In the genomic region with DNA sequence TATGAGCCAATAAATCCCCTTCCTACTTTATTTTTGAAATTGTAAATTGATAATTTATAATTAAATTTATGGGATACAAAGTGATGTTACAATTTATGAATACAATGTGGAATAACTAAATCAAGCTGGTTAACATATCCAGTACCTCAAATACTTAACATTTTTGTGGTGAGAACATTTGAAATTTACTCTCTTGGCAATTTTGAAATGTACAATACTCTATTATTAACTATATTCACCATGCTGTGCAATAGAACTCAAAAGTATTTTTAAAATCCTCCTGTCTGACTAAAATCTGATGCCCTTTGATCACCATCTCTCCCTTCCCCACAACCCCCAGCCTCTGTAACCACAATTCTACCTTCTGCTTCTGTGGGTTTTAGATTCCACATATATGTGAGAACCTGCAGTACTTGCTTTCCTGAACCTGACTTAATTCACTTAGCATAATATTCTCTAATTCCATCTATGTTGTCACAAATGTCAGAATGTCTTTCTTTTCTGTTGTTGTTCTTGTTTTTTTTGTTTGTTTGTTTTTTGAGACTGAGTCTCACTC, we compare ENCODE assay signal across 1 cellular context.
TF ChIP-seq lines count a peak whose summit lies in the region.

No MANE protein-coding gene starts in this region.

TF ChIP-seq in GM23338, 12 proteins besides CTCF, POLR2A, EP300 and RAD21:
- TF ChIP-seq, protein P1, sequence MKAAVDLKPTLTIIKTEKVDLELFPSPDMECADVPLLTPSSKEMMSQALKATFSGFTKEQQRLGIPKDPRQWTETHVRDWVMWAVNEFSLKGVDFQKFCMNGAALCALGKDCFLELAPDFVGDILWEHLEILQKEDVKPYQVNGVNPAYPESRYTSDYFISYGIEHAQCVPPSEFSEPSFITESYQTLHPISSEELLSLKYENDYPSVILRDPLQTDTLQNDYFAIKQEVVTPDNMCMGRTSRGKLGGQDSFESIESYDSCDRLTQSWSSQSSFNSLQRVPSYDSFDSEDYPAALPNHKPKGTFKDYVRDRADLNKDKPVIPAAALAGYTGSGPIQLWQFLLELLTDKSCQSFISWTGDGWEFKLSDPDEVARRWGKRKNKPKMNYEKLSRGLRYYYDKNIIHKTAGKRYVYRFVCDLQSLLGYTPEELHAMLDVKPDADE (IDR thresholded peaks at IDR 0.05), result no peak
- TF ChIP-seq, protein P2, sequence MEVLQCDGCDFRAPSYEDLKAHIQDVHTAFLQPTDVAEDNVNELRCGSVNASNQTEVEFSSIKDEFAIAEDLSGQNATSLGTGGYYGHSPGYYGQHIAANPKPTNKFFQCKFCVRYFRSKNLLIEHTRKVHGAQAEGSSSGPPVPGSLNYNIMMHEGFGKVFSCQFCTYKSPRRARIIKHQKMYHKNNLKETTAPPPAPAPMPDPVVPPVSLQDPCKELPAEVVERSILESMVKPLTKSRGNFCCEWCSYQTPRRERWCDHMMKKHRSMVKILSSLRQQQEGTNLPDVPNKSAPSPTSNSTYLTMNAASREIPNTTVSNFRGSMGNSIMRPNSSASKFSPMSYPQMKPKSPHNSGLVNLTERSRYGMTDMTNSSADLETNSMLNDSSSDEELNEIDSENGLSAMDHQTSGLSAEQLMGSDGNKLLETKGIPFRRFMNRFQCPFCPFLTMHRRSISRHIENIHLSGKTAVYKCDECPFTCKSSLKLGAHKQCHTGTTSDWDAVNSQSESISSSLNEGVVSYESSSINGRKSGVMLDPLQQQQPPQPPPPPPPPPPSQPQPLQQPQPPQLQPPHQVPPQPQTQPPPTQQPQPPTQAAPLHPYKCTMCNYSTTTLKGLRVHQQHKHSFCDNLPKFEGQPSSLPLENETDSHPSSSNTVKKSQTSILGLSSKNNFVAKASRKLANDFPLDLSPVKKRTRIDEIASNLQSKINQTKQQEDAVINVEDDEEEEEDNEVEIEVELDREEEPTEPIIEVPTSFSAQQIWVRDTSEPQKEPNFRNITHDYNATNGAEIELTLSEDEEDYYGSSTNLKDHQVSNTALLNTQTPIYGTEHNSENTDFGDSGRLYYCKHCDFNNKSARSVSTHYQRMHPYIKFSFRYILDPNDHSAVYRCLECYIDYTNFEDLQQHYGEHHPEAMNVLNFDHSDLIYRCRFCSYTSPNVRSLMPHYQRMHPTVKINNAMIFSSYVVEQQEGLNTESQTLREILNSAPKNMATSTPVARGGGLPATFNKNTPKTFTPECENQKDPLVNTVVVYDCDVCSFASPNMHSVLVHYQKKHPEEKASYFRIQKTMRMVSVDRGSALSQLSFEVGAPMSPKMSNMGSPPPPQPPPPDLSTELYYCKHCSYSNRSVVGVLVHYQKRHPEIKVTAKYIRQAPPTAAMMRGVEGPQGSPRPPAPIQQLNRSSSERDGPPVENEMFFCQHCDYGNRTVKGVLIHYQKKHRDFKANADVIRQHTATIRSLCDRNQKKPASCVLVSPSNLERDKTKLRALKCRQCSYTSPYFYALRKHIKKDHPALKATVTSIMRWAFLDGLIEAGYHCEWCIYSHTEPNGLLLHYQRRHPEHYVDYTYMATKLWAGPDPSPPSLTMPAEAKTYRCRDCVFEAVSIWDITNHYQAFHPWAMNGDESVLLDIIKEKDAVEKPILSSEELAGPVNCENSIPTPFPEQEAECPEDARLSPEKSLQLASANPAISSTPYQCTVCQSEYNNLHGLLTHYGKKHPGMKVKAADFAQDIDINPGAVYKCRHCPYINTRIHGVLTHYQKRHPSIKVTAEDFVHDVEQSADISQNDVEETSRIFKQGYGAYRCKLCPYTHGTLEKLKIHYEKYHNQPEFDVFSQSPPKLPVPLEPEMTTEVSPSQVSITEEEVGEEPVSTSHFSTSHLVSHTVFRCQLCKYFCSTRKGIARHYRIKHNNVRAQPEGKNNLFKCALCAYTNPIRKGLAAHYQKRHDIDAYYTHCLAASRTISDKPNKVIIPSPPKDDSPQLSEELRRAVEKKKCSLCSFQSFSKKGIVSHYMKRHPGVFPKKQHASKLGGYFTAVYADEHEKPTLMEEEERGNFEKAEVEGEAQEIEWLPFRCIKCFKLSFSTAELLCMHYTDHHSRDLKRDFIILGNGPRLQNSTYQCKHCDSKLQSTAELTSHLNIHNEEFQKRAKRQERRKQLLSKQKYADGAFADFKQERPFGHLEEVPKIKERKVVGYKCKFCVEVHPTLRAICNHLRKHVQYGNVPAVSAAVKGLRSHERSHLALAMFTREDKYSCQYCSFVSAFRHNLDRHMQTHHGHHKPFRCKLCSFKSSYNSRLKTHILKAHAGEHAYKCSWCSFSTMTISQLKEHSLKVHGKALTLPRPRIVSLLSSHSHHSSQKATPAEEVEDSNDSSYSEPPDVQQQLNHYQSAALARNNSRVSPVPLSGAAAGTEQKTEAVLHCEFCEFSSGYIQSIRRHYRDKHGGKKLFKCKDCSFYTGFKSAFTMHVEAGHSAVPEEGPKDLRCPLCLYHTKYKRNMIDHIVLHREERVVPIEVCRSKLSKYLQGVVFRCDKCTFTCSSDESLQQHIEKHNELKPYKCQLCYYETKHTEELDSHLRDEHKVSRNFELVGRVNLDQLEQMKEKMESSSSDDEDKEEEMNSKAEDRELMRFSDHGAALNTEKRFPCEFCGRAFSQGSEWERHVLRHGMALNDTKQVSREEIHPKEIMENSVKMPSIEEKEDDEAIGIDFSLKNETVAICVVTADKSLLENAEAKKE (CRISPR knock-in tag; IDR thresholded peaks at IDR 0.05), result no peak
- TF ChIP-seq STAT1 (IDR thresholded peaks at IDR 0.05; ENCODE audit: unreplicated experiment) (no peak), POLR2AphosphoS5 (IDR thresholded peaks at IDR 0.05; ENCODE audit: low read depth) (no peak), NANOG (IDR thresholded peaks at IDR 0.05; ENCODE audit: borderline replicate concordance) (no peak), ZNF331 (CRISPR knock-in tag; IDR thresholded peaks at IDR 0.05; ENCODE audit: low read depth) (no peak), EZH2 (IDR thresholded peaks at IDR 0.05; ENCODE audit: low read depth, unreplicated experiment) (no peak), ZNF114 (CRISPR knock-in tag; IDR thresholded peaks at IDR 0.05) (no peak), CREB1 (CRISPR knock-in tag; IDR thresholded peaks at IDR 0.05; ENCODE audit: low read depth) (no peak), EZH2phosphoT487 (IDR thresholded peaks at IDR 0.05; ENCODE audit: unreplicated experiment) (no peak), JUNB (IDR thresholded peaks at IDR 0.05; ENCODE audit: unreplicated experiment) (no peak)
- TF ChIP-seq, protein P3, sequence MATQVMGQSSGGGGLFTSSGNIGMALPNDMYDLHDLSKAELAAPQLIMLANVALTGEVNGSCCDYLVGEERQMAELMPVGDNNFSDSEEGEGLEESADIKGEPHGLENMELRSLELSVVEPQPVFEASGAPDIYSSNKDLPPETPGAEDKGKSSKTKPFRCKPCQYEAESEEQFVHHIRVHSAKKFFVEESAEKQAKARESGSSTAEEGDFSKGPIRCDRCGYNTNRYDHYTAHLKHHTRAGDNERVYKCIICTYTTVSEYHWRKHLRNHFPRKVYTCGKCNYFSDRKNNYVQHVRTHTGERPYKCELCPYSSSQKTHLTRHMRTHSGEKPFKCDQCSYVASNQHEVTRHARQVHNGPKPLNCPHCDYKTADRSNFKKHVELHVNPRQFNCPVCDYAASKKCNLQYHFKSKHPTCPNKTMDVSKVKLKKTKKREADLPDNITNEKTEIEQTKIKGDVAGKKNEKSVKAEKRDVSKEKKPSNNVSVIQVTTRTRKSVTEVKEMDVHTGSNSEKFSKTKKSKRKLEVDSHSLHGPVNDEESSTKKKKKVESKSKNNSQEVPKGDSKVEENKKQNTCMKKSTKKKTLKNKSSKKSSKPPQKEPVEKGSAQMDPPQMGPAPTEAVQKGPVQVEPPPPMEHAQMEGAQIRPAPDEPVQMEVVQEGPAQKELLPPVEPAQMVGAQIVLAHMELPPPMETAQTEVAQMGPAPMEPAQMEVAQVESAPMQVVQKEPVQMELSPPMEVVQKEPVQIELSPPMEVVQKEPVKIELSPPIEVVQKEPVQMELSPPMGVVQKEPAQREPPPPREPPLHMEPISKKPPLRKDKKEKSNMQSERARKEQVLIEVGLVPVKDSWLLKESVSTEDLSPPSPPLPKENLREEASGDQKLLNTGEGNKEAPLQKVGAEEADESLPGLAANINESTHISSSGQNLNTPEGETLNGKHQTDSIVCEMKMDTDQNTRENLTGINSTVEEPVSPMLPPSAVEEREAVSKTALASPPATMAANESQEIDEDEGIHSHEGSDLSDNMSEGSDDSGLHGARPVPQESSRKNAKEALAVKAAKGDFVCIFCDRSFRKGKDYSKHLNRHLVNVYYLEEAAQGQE (IDR thresholded peaks at IDR 0.05; ENCODE audit: unreplicated experiment), result no peak
